ENCODE assay signal across 25 cellular contexts in the genomic region with DNA sequence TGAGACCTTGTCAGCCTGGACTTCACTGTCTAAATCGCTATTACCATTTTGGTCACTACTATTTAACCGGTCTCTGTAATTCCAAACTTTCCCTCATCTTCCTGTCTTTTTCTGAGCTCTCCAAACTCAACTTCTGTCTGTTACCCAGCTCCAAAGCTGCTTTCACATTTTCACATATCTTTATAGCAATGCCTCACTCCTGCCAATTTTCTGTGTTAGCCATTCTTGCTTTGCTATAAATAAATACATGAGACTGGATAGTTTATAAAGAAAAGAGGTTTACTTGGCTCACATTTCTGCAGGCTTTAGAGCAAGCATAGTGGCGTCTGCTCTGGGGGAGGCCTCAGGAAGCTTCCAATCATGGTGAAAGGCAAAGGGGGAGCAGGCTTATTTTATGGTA.
"Had no signal": no experiment of that assay in that cellular context is flagged by ENCODE, and none has a peak within 500 bp of the region (broad histone marks: within the 10 kb centered on the region; RNA-seq: fewer than 3 reads in every experiment).

No MANE protein-coding gene starts in this region.

- H3K4me3 ChIP-seq: lower lobe of right lung, pancreas, prostate gland, right lobe of liver, smooth muscle cell, stomach, suprapubic skin, thoracic aorta, tibial artery, upper lobe of right lung had no signal

- H3K36me3 ChIP-seq: lower lobe of right lung, pancreas, prostate gland, right lobe of liver, stomach, suprapubic skin, thoracic aorta, tibial artery, upper lobe of right lung had no signal

- H3K4me1 ChIP-seq: lower lobe of right lung, pancreas, prostate gland, right lobe of liver, stomach, suprapubic skin, tibial artery, upper lobe of right lung had no signal

- DNase-seq: hypothalamus; immature natural killer cell; islet precursor cell; lower lobe of right lung; mammary epithelial cell; mesenchymal stem cell; naive thymus-derived CD8-positive, alpha-beta T cell; nucleus accumbens; pancreas; posterior cingulate gyrus; retina; right lobe of liver; stimulated activated CD4-positive, alpha-beta T cell treated with anti-CD3 and anti-CD28 coated beads, Interleukin-2, amount 100 ng/mL, for 24 hours; stimulated activated CD4-positive, alpha-beta T cell treated with anti-CD3 and anti-CD28 coated beads, Interleukin-4, amount 100 ng/mL, for 1 hour; stimulated activated naive B cell treated with anti-CD40 and anti-IgM and Interleukin-4, amounts not matched to agents 10 μg/mL and 1 μg/mL and 100 μg/mL, for 72 hours; stimulated activated naive CD8-positive, alpha-beta T cell treated with anti-CD3 and anti-CD28 coated beads, Interleukin-15, Interleukin-2, amounts not matched to agents 100 U/mL and 50 U/mL, for 24 hours; stomach; tibial artery; trophoblast cell; upper lobe of right lung had no signal

- H3K9me3 ChIP-seq: lower lobe of right lung, pancreas, prostate gland, right lobe of liver, suprapubic skin, thoracic aorta, tibial artery, upper lobe of right lung had no signal

- H3K27me3 ChIP-seq: pancreas, right lobe of liver, stomach, suprapubic skin, tibial artery, upper lobe of right lung had no signal

- FAIRE-seq: pancreas, urothelium cell line had no signal

- ATAC-seq: lower lobe of right lung; naive thymus-derived CD8-positive, alpha-beta T cell; pancreas; right lobe of liver; stimulated activated naive B cell treated with anti-CD40 and anti-IgM and Interleukin-4, amounts not matched to agents 10 μg/mL and 1 μg/mL and 100 μg/mL, for 72 hours; stimulated activated naive CD8-positive, alpha-beta T cell treated with anti-CD3 and anti-CD28 coated beads, Interleukin-15, Interleukin-2, amounts not matched to agents 100 U/mL and 50 U/mL, for 24 hours; upper lobe of right lung had no signal

- H3K27ac ChIP-seq: lower lobe of right lung, pancreas, prostate gland, right lobe of liver, stomach, suprapubic skin, thoracic aorta, tibial artery, upper lobe of right lung had no signal
